Comparison of ENCODE assay signal across 13 cellular contexts in the genomic region with DNA sequence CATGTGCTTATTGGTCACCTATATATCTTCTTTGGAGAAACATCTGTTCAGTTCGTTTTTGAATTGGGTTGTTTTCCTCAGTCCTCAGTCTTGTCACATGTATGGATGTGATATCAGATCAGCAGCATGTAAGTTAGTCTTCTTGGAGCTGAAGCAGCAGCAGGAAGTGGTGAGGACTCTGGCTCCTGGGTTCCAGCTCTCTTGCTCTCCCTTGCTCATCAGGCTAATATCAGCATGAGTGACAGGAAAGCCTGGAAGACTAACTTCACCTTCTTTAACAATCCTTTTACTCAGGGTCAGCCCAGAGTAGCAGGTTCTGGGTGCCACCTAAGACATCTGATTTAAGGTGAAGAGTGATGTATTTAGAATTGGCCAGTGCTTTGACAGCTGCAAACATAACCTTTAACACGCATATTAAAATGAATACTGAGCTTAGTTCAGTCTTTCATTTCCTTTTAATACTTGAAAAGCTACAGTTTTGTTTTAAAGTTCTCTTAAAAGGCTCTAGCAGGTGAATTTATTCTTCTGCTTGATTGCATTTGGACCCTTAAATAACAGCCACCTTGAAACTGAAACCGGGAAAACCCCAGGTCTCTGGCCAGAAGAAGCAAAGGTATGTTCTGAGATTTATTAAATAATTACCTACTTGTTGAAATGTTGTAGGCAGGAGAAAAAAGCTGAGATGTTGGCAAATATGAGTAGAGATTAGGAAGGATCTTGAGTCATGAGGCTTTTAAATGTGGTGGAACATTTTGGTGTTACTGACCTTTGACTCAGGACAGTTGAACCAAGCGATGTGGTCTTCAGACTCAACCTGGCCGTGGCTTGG. TPM values are rescaled to one million over a fixed set of nuclear protein-coding genes. Genes with fewer than 3 reads are reported as not detected.
DNase-seq lines count a peak whose midpoint lies in the region; ATAC-seq and TF ChIP-seq lines count a peak whose summit lies in the region.
"Had no signal": no experiment of that assay in that cellular context is flagged by ENCODE, and none has a peak within 500 bp of the region (broad histone marks: within the 10 kb centered on the region; RNA-seq: fewer than 3 reads in every experiment).

No MANE protein-coding gene starts in this region.

- H2BK12ac ChIP-seq in mesenchymal stem cell (ENCODE audit: low read length in 2 of 2), result no peak overlapping the region

- no peak overlapping the region for H3K14ac ChIP-seq in mesenchymal stem cell (ENCODE audit: low read length in 2 of 2)

- ATAC-seq in GM19035 (IDR thresholded peaks at IDR 0.05; ENCODE audit: unreplicated experiment), result peak; percentile 32
- peak; percentile 46 for ATAC-seq in HG02642 (IDR thresholded peaks at IDR 0.05; ENCODE audit: poor library complexity, unreplicated experiment)
- ATAC-seq in HG03469 (IDR thresholded peaks at IDR 0.05; ENCODE audit: unreplicated experiment), result peak; percentile 24
- ATAC-seq: left cardiac atrium, T-cell had no signal

- TF ChIP-seq CTCF in DOHH2 (IDR thresholded peaks at IDR 0.05; ENCODE audit: low read depth, low read length, poor library complexity, severe bottlenecking), result no peak

- H3K9me2 ChIP-seq in DOHH2 (replicated peaks; ENCODE audit: control insufficient read depth, low read length), result no peaks in the 10 kb centered on the region

- H3K4me1 ChIP-seq in DOHH2 (ENCODE audit: control insufficient read depth, low read length) (peaks cover 41% of the 10 kb centered on the region), mesenchymal stem cell (ENCODE audit: control insufficient read depth, insufficient read depth, low read depth, low read length) (peaks cover 8% of the 10 kb centered on the region)

- WGBS in mesenchymal stem cell, result 78% methylated on average over 4 of the region's 5 CpGs

- H3K9ac ChIP-seq in mesenchymal stem cell (ENCODE audit: low read length), result no peak overlapping the region
- H3K9ac ChIP-seq: parathyroid adenoma had no signal

- H2AK5ac ChIP-seq in mesenchymal stem cell (ENCODE audit: low read length, severe bottlenecking), result no peak overlapping the region

- no peak overlapping the region for H3K23ac ChIP-seq in mesenchymal stem cell (ENCODE audit: low read length in 2 of 2)

- H3K36me3 ChIP-seq in DOHH2 (ENCODE audit: control insufficient read depth, low read length) (no peaks in the 10 kb centered on the region), mesenchymal stem cell (ENCODE audit: control insufficient read depth in 1 of 2, insufficient read depth in 2 of 2, low read depth in 1 of 2, low read length in 2 of 2) (no peaks in the 10 kb centered on the region)

- no peak for DNase-seq in mesenchymal stem cell
- DNase-seq in A172 (ENCODE audit: low spot score), result no peak
- no peak for DNase-seq in NCI-H2081 treated with DMSO at 0.1 percent for 48 hours (lab: John Stamatoyannopoulos, UW)
- no peak for DNase-seq in NCI-H524 treated with DMSO at 0.1 percent for 48 hours (lab: John Stamatoyannopoulos, UW)
- DNase-seq: KBM-7, left cardiac atrium, NCI-H82, T-cell had no signal

- no peak overlapping the region for H4K8ac ChIP-seq in mesenchymal stem cell (ENCODE audit: low read length)

- no peaks in the 10 kb centered on the region for H3K79me1 ChIP-seq in mesenchymal stem cell (replicated peaks; ENCODE audit: low read length, poor library complexity, severe bottlenecking)

- H3K4me3 ChIP-seq in DOHH2 (ENCODE audit: low read length) (peak overlapping the region; percentile 31), mesenchymal stem cell (ENCODE audit: insufficient read depth in 1 of 2, low read depth in 1 of 2, low read length in 2 of 2) (no peak overlapping the region)

- H3K79me2 ChIP-seq in DOHH2 (ENCODE audit: control insufficient read depth, low read length), result no peaks in the 10 kb centered on the region
- H3K79me2 ChIP-seq: parathyroid adenoma had no signal

- peak overlapping the region; percentile 63 for H3K4me2 ChIP-seq in DOHH2 (ENCODE audit: low read length)
- H3K4me2 ChIP-seq in mesenchymal stem cell (ENCODE audit: low read length, poor library complexity, severe bottlenecking), result no peak overlapping the region

- H2BK120ac ChIP-seq in mesenchymal stem cell (ENCODE audit: low read depth, low read length), result no peak overlapping the region

- H3K27me3 ChIP-seq in DOHH2 (ENCODE audit: control insufficient read depth, low read length), result peaks cover 8% of the 10 kb centered on the region
- H3K27me3 ChIP-seq in mesenchymal stem cell (ENCODE audit: control insufficient read depth in 1 of 2, insufficient read depth in 1 of 2, low read length in 2 of 2), result no peaks in the 10 kb centered on the region

- H3K9me3 ChIP-seq in DOHH2 (ENCODE audit: control insufficient read depth, insufficient read depth, low read length) (no peaks in the 10 kb centered on the region), mesenchymal stem cell (ENCODE audit: control insufficient read depth, low read length) (no peaks in the 10 kb centered on the region)

- H2AFZ ChIP-seq in mesenchymal stem cell (ENCODE audit: low read depth, low read length), result no peak overlapping the region
- H2AFZ ChIP-seq: parathyroid adenoma had no signal

- H4K91ac ChIP-seq in mesenchymal stem cell (ENCODE audit: low read length), result no peak overlapping the region

- no peak overlapping the region for H3K4ac ChIP-seq in mesenchymal stem cell (ENCODE audit: low read depth in 1 of 2, low read length in 2 of 2)

- H3K27ac ChIP-seq in DOHH2 (ENCODE audit: low read depth, low read length) (peak overlapping the region; percentile 46), mesenchymal stem cell (ENCODE audit: low read length, poor library complexity, severe bottlenecking) (no peak overlapping the region)
- H3K27ac ChIP-seq: parathyroid adenoma had no signal

- peaks cover 7% of the 10 kb centered on the region; the same call in 1 of the 2 replicates for H3F3A ChIP-seq in DOHH2 (ENCODE audit: control insufficient read depth, insufficient read depth)

- H2BK5ac ChIP-seq in mesenchymal stem cell (ENCODE audit: low read depth, low read length, poor library complexity, severe bottlenecking), result no peak overlapping the region

- no peak overlapping the region for H2BK15ac ChIP-seq in mesenchymal stem cell (ENCODE audit: low read depth, poor library complexity, severe bottlenecking)

- no peak overlapping the region for H3K18ac ChIP-seq in mesenchymal stem cell (ENCODE audit: low read depth in 1 of 2, low read length in 2 of 2)

- H4K20me1 ChIP-seq in DOHH2 (ENCODE audit: control insufficient read depth, insufficient read depth, low read depth, low read length), result no peaks in the 10 kb centered on the region

RNA-seq across cellular contexts. Expression of gene DRAM1, which starts 54.3 kb away (rescaled TPM):
- polyA plus RNA-seq in mesenchymal stem cell (2013, experiment 1 of 2), result 85.6 TPM
- polyA plus RNA-seq in mesenchymal stem cell (2013, experiment 2 of 2), result 87.7 TPM
- 32.6 and 37.3 TPM in 2 replicates for total RNA-seq in A172 (2014; rRNA removed; shearing (Covaris generic))
